In the genomic region with DNA sequence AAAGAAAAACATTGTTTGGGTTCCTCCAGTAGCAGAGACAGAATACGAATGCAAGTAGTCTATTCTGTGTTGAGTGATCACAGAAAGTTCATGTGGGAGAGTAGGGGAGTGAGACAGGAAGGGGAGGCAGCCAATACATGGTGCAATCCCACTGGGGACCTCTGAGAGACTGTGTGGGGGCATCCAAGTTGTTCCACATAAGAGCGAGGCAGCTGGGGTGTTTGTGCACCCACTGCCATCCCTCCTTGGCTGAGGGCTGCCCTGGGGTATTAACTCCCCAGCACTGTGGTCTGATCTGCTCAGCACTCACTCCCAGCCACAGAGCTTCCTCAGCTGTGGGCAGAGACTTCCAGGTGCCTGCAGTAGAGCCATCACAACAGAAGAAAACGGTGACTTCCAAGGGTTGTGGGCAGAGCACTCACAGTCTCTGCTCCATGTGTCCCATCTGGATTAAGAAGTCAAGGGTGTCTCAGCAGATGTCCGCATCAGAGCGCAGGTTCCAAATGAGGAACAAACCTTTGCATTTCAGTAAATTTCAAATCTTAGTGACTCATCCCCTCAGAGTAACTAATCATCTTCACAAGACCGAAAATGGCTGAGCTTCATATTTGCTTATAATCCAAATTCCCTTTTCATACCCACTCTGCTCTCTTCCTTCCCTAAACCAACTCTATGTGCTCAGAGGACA, we compare ENCODE assay signal across 11 cellular contexts.
DNase-seq lines count a peak whose midpoint lies in the region; ATAC-seq and TF ChIP-seq lines count a peak whose summit lies in the region.
"Had no signal": no experiment of that assay in that cellular context is flagged by ENCODE, and none has a peak within 500 bp of the region (broad histone marks: within the 10 kb centered on the region; RNA-seq: fewer than 3 reads in every experiment).

No MANE protein-coding gene starts in this region.

- peaks cover 7% of the 10 kb centered on the region for H3K27me3 Mint-ChIP-seq in glutamatergic neuron (ENCODE audit: unreplicated experiment)

- peak overlapping the region; percentile 75 for H3K27ac Mint-ChIP-seq in glutamatergic neuron (ENCODE audit: unreplicated experiment)

- DNase-seq in RWPE2 (ENCODE audit: low spot score), result no peak
- no peak for DNase-seq in glutamatergic neuron
- peak; percentile 15 for DNase-seq in skeletal muscle cell (ENCODE audit: low read depth)
- no peak for DNase-seq in DMS53 (lab: John Stamatoyannopoulos, UW)
- DNase-seq in SHP77 (lab: John Stamatoyannopoulos, UW), result no peak
- no peak for DNase-seq in A172 (ENCODE audit: low spot score)
- DNase-seq: activated gamma-delta T cell, NCI-H226 had no signal

- peak overlapping the region; percentile 57 for H3K4me3 Mint-ChIP-seq in glutamatergic neuron (ENCODE audit: unreplicated experiment)

- peak overlapping the region; percentile 73 for H3K27ac ChIP-seq in RWPE2 (ENCODE audit: poor library complexity, severe bottlenecking)

- H3K9me3 ChIP-seq in RWPE2 (ENCODE audit: severe bottlenecking), result no peaks in the 10 kb centered on the region

- ATAC-seq in GM18502 (IDR thresholded peaks at IDR 0.05; ENCODE audit: poor library complexity, unreplicated experiment) (peak; percentile 37), RWPE2 (ENCODE audit: low read depth) (no peak), GM18505 (IDR thresholded peaks at IDR 0.05; ENCODE audit: unreplicated experiment) (no peak)
- ATAC-seq: HCT116 had no signal

- no peaks in the 10 kb centered on the region for H3K27me3 ChIP-seq in RWPE2 (ENCODE audit: insufficient read depth, poor library complexity, severe bottlenecking)

- H3K9me3 Mint-ChIP-seq in glutamatergic neuron (ENCODE audit: unreplicated experiment), result peaks cover 10% of the 10 kb centered on the region

- H3K4me1 Mint-ChIP-seq in glutamatergic neuron (ENCODE audit: low read depth, unreplicated experiment), result peaks cover 38% of the 10 kb centered on the region

- H3K4me1 ChIP-seq in RWPE2 (ENCODE audit: insufficient read depth, poor library complexity, severe bottlenecking), result peaks cover 24% of the 10 kb centered on the region

- no peak overlapping the region for H3K4me3 ChIP-seq in RWPE2 (ENCODE audit: severe bottlenecking)
- H3K4me3 ChIP-seq in skeletal muscle cell (ENCODE audit: low read depth, low read length), result no peak overlapping the region

- TF ChIP-seq CTCF in RWPE2 (IDR thresholded peaks at IDR 0.05; ENCODE audit: poor library complexity, severe bottlenecking) (no peak), glutamatergic neuron (IDR thresholded peaks at IDR 0.05; ENCODE audit: partially characterized antibody, unreplicated experiment) (no peak)

- H3K36me3 Mint-ChIP-seq in glutamatergic neuron (ENCODE audit: unreplicated experiment), result no peaks in the 10 kb centered on the region

- no peak for TF ChIP-seq POLR2A in GM18505 (IDR thresholded peaks at IDR 0.05; ENCODE audit: borderline replicate concordance, extremely low read depth, insufficient read depth, insufficient read length)

- no peaks in the 10 kb centered on the region for H3K36me3 ChIP-seq in RWPE2 (ENCODE audit: low read depth)
